ENCODE assay signal across 2 cellular contexts in genomic region chr16:28865289-28865688, GRCh38.
TF ChIP-seq lines count a peak whose summit lies in the region.

No MANE protein-coding gene starts in this region.

TF ChIP-seq in SK-N-SH, 30 proteins besides CTCF, POLR2A, EP300 and RAD21:
- TF ChIP-seq SMC3 (IDR thresholded peaks at IDR 0.05; ENCODE audit: low read depth, low read length) (no peak), USF1 (IDR thresholded peaks at IDR 0.05; ENCODE audit: borderline replicate concordance, low read depth) (no peak), FOXJ3 (CRISPR knock-in tag; IDR thresholded peaks at IDR 0.05) (no peak), RFX5 (IDR thresholded peaks at IDR 0.05; ENCODE audit: low read length) (no peak), GABPA (IDR thresholded peaks at IDR 0.05; ENCODE audit: low read depth) (no peak), CHD2 (IDR thresholded peaks at IDR 0.05; ENCODE audit: low read length, partially characterized antibody) (no peak), IRF3 (IDR thresholded peaks at IDR 0.05; ENCODE audit: low read depth, low read length) (no peak), RCOR1 (IDR thresholded peaks at IDR 0.05; ENCODE audit: low read length) (no peak), TCF12 (IDR thresholded peaks at IDR 0.05) (no peak), YY1 (IDR thresholded peaks at IDR 0.05; ENCODE audit: low read depth) (no peak), GATA2 (CRISPR knock-in tag; IDR thresholded peaks at IDR 0.05) (no peak), MXI1 (IDR thresholded peaks at IDR 0.05; ENCODE audit: low read depth, low read length) (no peak), MEF2A (IDR thresholded peaks at IDR 0.05; ENCODE audit: borderline replicate concordance, low read depth) (no peak), FOSL2 (IDR thresholded peaks at IDR 0.05; ENCODE audit: borderline replicate concordance, low read depth) (no peak), RXRA (IDR thresholded peaks at IDR 0.05; ENCODE audit: borderline replicate concordance, low read depth) (no peak), POLR2AphosphoS5 (IDR thresholded peaks at IDR 0.05; ENCODE audit: low read depth, low read length) (no peak)

TF ChIP-seq in SK-N-SH treated with all-trans-retinoic acid at 6 μM for 48 hours, 23 proteins besides CTCF, POLR2A, EP300 and RAD21:
- TF ChIP-seq ZFP30 (CRISPR knock-in tag; IDR thresholded peaks at IDR 0.05) (no peak), SNAI2 (CRISPR knock-in tag; IDR thresholded peaks at IDR 0.05) (no peak), PATZ1 (CRISPR knock-in tag; IDR thresholded peaks at IDR 0.05; ENCODE audit: borderline replicate concordance) (no peak), ZC3H10 (CRISPR knock-in tag; IDR thresholded peaks at IDR 0.05) (no peak), ARNTL (CRISPR knock-in tag; IDR thresholded peaks at IDR 0.05; ENCODE audit: borderline replicate concordance, low read depth) (no peak), ESRRG (CRISPR knock-in tag; IDR thresholded peaks at IDR 0.05) (no peak), ZFP3 (CRISPR knock-in tag; IDR thresholded peaks at IDR 0.05) (no peak), ZNF565 (CRISPR knock-in tag; conservative IDR thresholded peaks at IDR 0.05; ENCODE audit: low read depth) (no peak), ZNF70 (CRISPR knock-in tag; IDR thresholded peaks at IDR 0.05) (no peak), ZNF8 (CRISPR knock-in tag; IDR thresholded peaks at IDR 0.05) (no peak), CSDC2 (CRISPR knock-in tag; IDR thresholded peaks at IDR 0.05) (no peak), ISL1 (CRISPR knock-in tag; IDR thresholded peaks at IDR 0.05) (no peak), GLIS3 (CRISPR knock-in tag; IDR thresholded peaks at IDR 0.05) (no peak), RARB (CRISPR knock-in tag; IDR thresholded peaks at IDR 0.05) (no peak), BACH2 (CRISPR knock-in tag; IDR thresholded peaks at IDR 0.05; ENCODE audit: borderline replicate concordance) (no peak)
